ENCODE assay signal across 1 cellular context in the genomic region with DNA sequence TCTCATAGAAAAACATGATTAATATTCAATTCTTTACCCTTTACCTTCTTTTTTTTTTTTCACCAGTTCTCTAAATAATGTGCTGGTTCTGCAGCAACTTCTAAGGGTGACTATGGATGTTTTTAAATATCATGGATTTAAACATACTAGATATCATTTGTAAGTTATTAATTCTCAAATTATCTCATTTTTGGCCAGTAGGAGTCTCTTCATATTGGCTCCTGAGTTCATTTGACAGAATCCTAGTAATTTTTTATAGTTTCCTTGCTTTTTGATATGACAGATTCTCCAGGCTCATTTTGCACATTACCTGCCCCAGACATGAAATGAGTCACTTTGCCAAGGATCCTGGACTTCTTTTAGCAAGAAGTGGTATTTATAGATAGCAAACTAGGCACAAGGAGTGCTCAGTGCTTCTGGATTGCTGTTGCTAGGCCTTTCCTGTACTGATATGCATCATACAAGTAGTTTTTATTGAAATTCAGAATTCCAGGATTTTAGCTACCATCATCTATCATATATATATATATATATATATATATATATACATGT.
TF ChIP-seq lines count a peak whose summit lies in the region.

No MANE protein-coding gene starts in this region.

TF ChIP-seq in IMR-90, 13 proteins besides CTCF, POLR2A, EP300 and RAD21:
- no peak for TF ChIP-seq USF2 (IDR thresholded peaks at IDR 0.05; ENCODE audit: low read depth, low read length)
